Comparison of ENCODE assay signal across 8 cellular contexts in the genomic region with DNA sequence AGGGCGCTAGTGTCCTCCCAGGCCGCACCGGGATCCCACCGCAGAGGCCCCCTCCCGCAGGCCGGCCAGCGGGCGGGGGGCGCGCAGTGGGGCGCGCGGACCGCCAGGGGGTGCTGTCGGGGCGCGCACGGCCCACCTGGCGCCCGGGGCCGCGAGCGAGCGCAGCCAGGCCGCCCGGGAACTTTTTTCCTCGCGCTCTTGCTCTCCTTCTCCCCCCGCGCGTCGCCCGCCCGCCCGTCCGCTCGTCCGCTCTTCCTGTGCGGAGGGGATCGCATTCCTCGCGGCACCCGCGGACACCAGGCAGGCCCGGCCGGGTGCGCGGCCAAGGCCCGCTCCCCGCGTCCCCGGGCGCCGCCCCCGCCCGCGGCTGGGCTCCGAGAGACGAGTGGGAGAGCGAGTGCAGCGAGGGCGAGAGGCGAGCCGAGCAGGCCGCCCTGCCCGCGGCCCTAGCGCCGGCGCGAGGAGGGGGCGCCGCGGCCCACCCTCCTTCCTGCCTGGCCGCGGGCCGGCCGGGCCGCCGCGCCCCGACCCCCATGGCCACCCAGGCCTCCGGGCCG. TPM values are rescaled to one million over a fixed set of nuclear protein-coding genes. Genes with fewer than 3 reads are reported as not detected.
DNase-seq lines count a peak whose midpoint lies in the region; ATAC-seq lines count a peak whose summit lies in the region.

A gene with protein sequence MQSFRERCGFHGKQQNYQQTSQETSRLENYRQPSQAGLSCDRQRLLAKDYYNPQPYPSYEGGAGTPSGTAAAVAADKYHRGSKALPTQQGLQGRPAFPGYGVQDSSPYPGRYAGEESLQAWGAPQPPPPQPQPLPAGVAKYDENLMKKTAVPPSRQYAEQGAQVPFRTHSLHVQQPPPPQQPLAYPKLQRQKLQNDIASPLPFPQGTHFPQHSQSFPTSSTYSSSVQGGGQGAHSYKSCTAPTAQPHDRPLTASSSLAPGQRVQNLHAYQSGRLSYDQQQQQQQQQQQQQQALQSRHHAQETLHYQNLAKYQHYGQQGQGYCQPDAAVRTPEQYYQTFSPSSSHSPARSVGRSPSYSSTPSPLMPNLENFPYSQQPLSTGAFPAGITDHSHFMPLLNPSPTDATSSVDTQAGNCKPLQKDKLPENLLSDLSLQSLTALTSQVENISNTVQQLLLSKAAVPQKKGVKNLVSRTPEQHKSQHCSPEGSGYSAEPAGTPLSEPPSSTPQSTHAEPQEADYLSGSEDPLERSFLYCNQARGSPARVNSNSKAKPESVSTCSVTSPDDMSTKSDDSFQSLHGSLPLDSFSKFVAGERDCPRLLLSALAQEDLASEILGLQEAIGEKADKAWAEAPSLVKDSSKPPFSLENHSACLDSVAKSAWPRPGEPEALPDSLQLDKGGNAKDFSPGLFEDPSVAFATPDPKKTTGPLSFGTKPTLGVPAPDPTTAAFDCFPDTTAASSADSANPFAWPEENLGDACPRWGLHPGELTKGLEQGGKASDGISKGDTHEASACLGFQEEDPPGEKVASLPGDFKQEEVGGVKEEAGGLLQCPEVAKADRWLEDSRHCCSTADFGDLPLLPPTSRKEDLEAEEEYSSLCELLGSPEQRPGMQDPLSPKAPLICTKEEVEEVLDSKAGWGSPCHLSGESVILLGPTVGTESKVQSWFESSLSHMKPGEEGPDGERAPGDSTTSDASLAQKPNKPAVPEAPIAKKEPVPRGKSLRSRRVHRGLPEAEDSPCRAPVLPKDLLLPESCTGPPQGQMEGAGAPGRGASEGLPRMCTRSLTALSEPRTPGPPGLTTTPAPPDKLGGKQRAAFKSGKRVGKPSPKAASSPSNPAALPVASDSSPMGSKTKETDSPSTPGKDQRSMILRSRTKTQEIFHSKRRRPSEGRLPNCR (N-terminal part only) (plus strand): TSS at position 272 of the 557 bp plus-strand sequence. CDS start 111,491 bp downstream, outside the sequence.

- H3K4me3 Mint-ChIP-seq in activated CD4-positive, alpha-beta T cell treated with anti-CD3 and anti-CD28 coated beads, Interleukin-2, amount 10 ng/mL, durations not matched to agents 24 days and 14 days: peak within 1 kb of the TSS; percentile 91
- H3K4me3 Mint-ChIP-seq in dendritic cell treated with granulocyte-macrophage colony-stimulating factor and Interleukin-4, amounts not matched to agents 40 ng/mL and 50 ng/mL, for 4 days: peak within 1 kb of the TSS; percentile 90

- intact Hi-C loops in activated CD4-positive, alpha-beta T cell treated with anti-CD3 and anti-CD28 coated beads, Interleukin-2, amount 10 ng/mL, durations not matched to agents 24 days and 14 days (cut with micrococcal nuclease): loop anchor here (1.0 to 10.0 kb wide), 5 partner anchors 41 to 291 kb away; a partner anchor contains a TSS
- intact Hi-C loops in dendritic cell treated with granulocyte-macrophage colony-stimulating factor and Interleukin-4, amounts not matched to agents 40 ng/mL and 50 ng/mL, for 4 days (cut with micrococcal nuclease): loop anchor here (5.0 to 10.0 kb wide), 3 partner anchors 144 to 351 kb away; no protein-coding TSS in a partner anchor

- ATAC-seq in GM18519 (IDR thresholded peaks at IDR 0.05; ENCODE audit: low FRiP score, unreplicated experiment) (peak; percentile 32), HG03139 (IDR thresholded peaks at IDR 0.05; ENCODE audit: unreplicated experiment) (peak; percentile 29), left lobe of liver (peak; percentile 86)

- H3K4me1 Mint-ChIP-seq in activated CD4-positive, alpha-beta T cell treated with anti-CD3 and anti-CD28 coated beads, Interleukin-2, amount 10 ng/mL, durations not matched to agents 24 days and 14 days: peaks cover 26% of the 10 kb centered on the region
- H3K4me1 Mint-ChIP-seq in dendritic cell treated with granulocyte-macrophage colony-stimulating factor and Interleukin-4, amounts not matched to agents 40 ng/mL and 50 ng/mL, for 4 days (ENCODE audit: low read depth): peaks cover 41% of the 10 kb centered on the region

- H3K27me3 Mint-ChIP-seq in activated CD4-positive, alpha-beta T cell treated with anti-CD3 and anti-CD28 coated beads, Interleukin-2, amount 10 ng/mL, durations not matched to agents 24 days and 14 days: peaks cover 12% of the 10 kb centered on the region
- H3K27me3 Mint-ChIP-seq in dendritic cell treated with granulocyte-macrophage colony-stimulating factor and Interleukin-4, amounts not matched to agents 40 ng/mL and 50 ng/mL, for 4 days: peaks cover 10% of the 10 kb centered on the region

- peaks cover 8% of the 10 kb centered on the region for H3K36me3 Mint-ChIP-seq in activated CD4-positive, alpha-beta T cell treated with anti-CD3 and anti-CD28 coated beads, Interleukin-2, amount 10 ng/mL, durations not matched to agents 24 days and 14 days (ENCODE audit: low read depth)
- H3K36me3 Mint-ChIP-seq in dendritic cell treated with granulocyte-macrophage colony-stimulating factor and Interleukin-4, amounts not matched to agents 40 ng/mL and 50 ng/mL, for 4 days (ENCODE audit: low read depth): peaks cover 7% of the 10 kb centered on the region

- no peaks in the 10 kb centered on the region for H3K9me3 Mint-ChIP-seq in activated CD4-positive, alpha-beta T cell treated with anti-CD3 and anti-CD28 coated beads, Interleukin-2, amount 10 ng/mL, durations not matched to agents 24 days and 14 days
- no peaks in the 10 kb centered on the region for H3K9me3 Mint-ChIP-seq in dendritic cell treated with granulocyte-macrophage colony-stimulating factor and Interleukin-4, amounts not matched to agents 40 ng/mL and 50 ng/mL, for 4 days

- H3K27ac Mint-ChIP-seq in activated CD4-positive, alpha-beta T cell treated with anti-CD3 and anti-CD28 coated beads, Interleukin-2, amount 10 ng/mL, durations not matched to agents 24 days and 14 days: peak within 1 kb of the TSS; percentile 90
- peak within 1 kb of the TSS; percentile 92 for H3K27ac Mint-ChIP-seq in dendritic cell treated with granulocyte-macrophage colony-stimulating factor and Interleukin-4, amounts not matched to agents 40 ng/mL and 50 ng/mL, for 4 days

- DNase-seq in A172 (ENCODE audit: low spot score): peak; percentile 62
- DNase-seq in NCI-H524 (lab: John Stamatoyannopoulos, UW): peak; percentile 40 to 76
- peak; percentile 92 for DNase-seq in activated CD4-positive, alpha-beta T cell treated with anti-CD3 and anti-CD28 coated beads, Interleukin-2, amount 10 ng/mL, durations not matched to agents 24 days and 14 days
- DNase-seq in left lobe of liver (ENCODE audit: low spot score): peak; percentile 79
- DNase-seq in stimulated activated CD4-positive, alpha-beta T cell treated with anti-CD3 and anti-CD28 coated beads, Interleukin-2, amount 100 ng/mL, for 24 hours: peak; percentile 73 to 76

RNA-seq across cellular contexts. Expression of the gene that starts here (rescaled TPM):
- 5.9 and 8.8 TPM in 2 replicates for total RNA-seq in A172 (2014; rRNA removed; shearing (Covaris generic))
- 30.1 and 34.5 TPM in 2 replicates for total RNA-seq in activated CD4-positive, alpha-beta T cell treated with anti-CD3 and anti-CD28 coated beads, Interleukin-2, amount 10 ng/mL, durations not matched to agents 24 days and 14 days
- total RNA-seq in left lobe of liver: 7.8 TPM

Comparison
In these comparisons a context has a peak if more than half of its experiments do, and no peak if none do; other contexts are left out.
1. Peak in every context shown above with its lines: DNase-seq and ATAC-seq.
2. ATAC-seq: peak in every context shown above with its lines; median percentile 86 in left lobe of liver; 32 in GM18519; 29 in HG03139.